ENCODE assay signal across 15 cellular contexts in the genomic region with DNA sequence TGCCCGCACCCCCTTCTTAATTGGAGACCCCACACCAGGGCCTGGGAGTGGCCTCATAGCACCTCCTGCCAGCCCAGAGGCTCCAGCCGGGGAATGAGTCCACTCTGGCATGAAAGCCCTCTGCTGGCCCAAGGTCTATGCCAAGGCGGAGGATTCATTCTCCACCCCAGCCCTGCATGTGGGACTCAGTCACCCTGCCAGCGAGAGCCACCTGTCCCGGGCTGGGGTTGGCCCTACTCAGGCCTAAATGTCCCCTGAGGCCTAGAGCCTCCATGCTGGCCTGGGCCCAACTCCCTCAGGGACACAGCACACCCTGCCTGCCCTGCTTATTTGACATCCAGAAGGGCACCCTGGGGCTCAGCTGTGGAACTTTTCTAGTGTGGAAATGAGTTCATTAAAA. TPM values are rescaled to one million over a fixed set of nuclear protein-coding genes. Genes with fewer than 3 reads are reported as not detected.
DNase-seq lines count a peak whose midpoint lies in the region; ATAC-seq and TF ChIP-seq lines count a peak whose summit lies in the region.
"Had no signal": no experiment of that assay in that cellular context is flagged by ENCODE, and none has a peak within 500 bp of the region (broad histone marks: within the 10 kb centered on the region; RNA-seq: fewer than 3 reads in every experiment).

No MANE protein-coding gene starts in this region.

- CTCF ChIA-PET in WTC11 (lab: Charles Lee), result interaction anchor here (0.8 to 2.9 kb wide), 6 partner anchors 15 to 149 kb away, joined by 3 to 34 read pairs (median 6); no protein-coding TSS in a partner anchor

- H3K4me1 Mint-ChIP-seq in T-helper 2 cell treated with Interferon-gamma antibody and Interleukin-4, amounts not matched to agents 5 μg/mL and 100 μg/mL, for 36 hours (ENCODE audit: low read depth), result peaks cover 47% of the 10 kb centered on the region
- H3K4me1 Mint-ChIP-seq in WTC11, result peaks cover 23% of the 10 kb centered on the region

- H3K27ac ChIP-seq in heart left ventricle, result peak overlapping the region in 1 of 12 donors; percentile 1
- H3K27ac ChIP-seq in psoas muscle, result peak overlapping the region; percentile 73
- H3K27ac ChIP-seq in smooth muscle cell (ENCODE audit: low read depth), result no peak overlapping the region
- H3K27ac ChIP-seq: KMS-11, tibial artery had no signal

- H3K9me3 Mint-ChIP-seq in T-helper 2 cell treated with Interferon-gamma antibody and Interleukin-4, amounts not matched to agents 5 μg/mL and 100 μg/mL, for 36 hours, result no peaks in the 10 kb centered on the region
- H3K9me3 Mint-ChIP-seq in WTC11, result peaks cover 17% of the 10 kb centered on the region

- no peak for DNase-seq in T-helper 2 cell treated with Interferon-gamma antibody and Interleukin-4, amounts not matched to agents 5 μg/mL and 100 μg/mL, for 36 hours (ENCODE audit: low spot score)
- DNase-seq in T-helper 2 cell, result no peak
- no peak for DNase-seq in WTC11 (ENCODE audit: low spot score)
- DNase-seq in heart left ventricle, result peak in 2 of 5 donors; percentile 54 to 55
- DNase-seq in psoas muscle, result peak; percentile 80 to 90
- no peak for DNase-seq in EL
- DNase-seq in smooth muscle cell (lab: John Stamatoyannopoulos, UW; ENCODE audit: unreplicated experiment), result no peak
- DNase-seq: 8988T; activated CD8-positive, alpha-beta memory T cell treated with anti-CD3 and anti-CD28 coated beads, Interleukin-2, amount 50 U/mL, for 48 hours; DMS153; NCI-H146; NCI-H526 had no signal

- H3K4me2 ChIP-seq in smooth muscle cell, result no peak overlapping the region
- H3K4me2 ChIP-seq: KMS-11 had no signal

- no peak overlapping the region for H2AFZ ChIP-seq in smooth muscle cell (ENCODE audit: low read depth)

- H3F3A ChIP-seq in smooth muscle cell (ENCODE audit: low read depth), result no peaks in the 10 kb centered on the region

- H3K4me3 ChIP-seq in heart left ventricle, result no peak overlapping the region
- H3K4me3 ChIP-seq in psoas muscle, result no peak overlapping the region
- H3K4me3 ChIP-seq in smooth muscle cell, result no peak overlapping the region
- H3K4me3 ChIP-seq: tibial artery had no signal

- no peak for TF ChIP-seq POLR2A in heart left ventricle (IDR thresholded peaks at IDR 0.05)

- H4K20me1 ChIP-seq in smooth muscle cell (ENCODE audit: low read depth), result peaks cover 27% of the 10 kb centered on the region

- no peaks in the 10 kb centered on the region for H3K27me3 ChIP-seq in heart left ventricle
- H3K27me3 ChIP-seq in psoas muscle (ENCODE audit: insufficient read depth in 3 of 3, low read length in 2 of 3), result no peaks in the 10 kb centered on the region
- no peaks in the 10 kb centered on the region for H3K27me3 ChIP-seq in smooth muscle cell (ENCODE audit: low read depth)
- H3K27me3 ChIP-seq: tibial artery had no signal

- 80 to 92% (median 81%) methylated on average over 2 to 5 of the region's 5 CpGs for WGBS in heart left ventricle, 4 donors
- WGBS in psoas muscle, 3 donors, result 36 to 63% (median 39%) methylated on average over 4 to 5 of the region's 5 CpGs
- WGBS in smooth muscle cell (ENCODE audit: low lambda C conversion rate), result 94% methylated on average over 5 of the region's 5 CpGs

- H3K9ac ChIP-seq in smooth muscle cell (ENCODE audit: low read depth), result no peak overlapping the region
- H3K9ac ChIP-seq: KMS-11 had no signal

- H3K79me2 ChIP-seq in smooth muscle cell (ENCODE audit: low read depth), result peaks cover 34% of the 10 kb centered on the region

- no peaks in the 10 kb centered on the region for H3K9me3 ChIP-seq in heart left ventricle
- no peaks in the 10 kb centered on the region for H3K9me3 ChIP-seq in psoas muscle
- H3K9me3 ChIP-seq in smooth muscle cell (replicated peaks; ENCODE audit: low read depth), result no peaks in the 10 kb centered on the region
- H3K9me3 ChIP-seq: tibial artery had no signal

- POLR2A ChIA-PET in WTC11 (lab: Charles Lee), result no interaction called here

- H3K27me3 Mint-ChIP-seq in T-helper 2 cell treated with Interferon-gamma antibody and Interleukin-4, amounts not matched to agents 5 μg/mL and 100 μg/mL, for 36 hours (ENCODE audit: low read depth), result no peaks in the 10 kb centered on the region
- no peaks in the 10 kb centered on the region; the same call in 1 of the 2 replicates for H3K27me3 Mint-ChIP-seq in WTC11 (ENCODE audit: low read depth)

- intact Hi-C loops in heart left ventricle (cut with DNase I), result loop anchor here (1.0 to 10.0 kb wide), 9 partner anchors 148 to 386 kb away; partner anchors contain the start of genes POMT1 (in 2 of the 10) and UCK1 (in 1 of the 10)
- intact Hi-C loops in psoas muscle (cut with DNase I), result loop anchor here (1.0 to 10.0 kb wide), 5 partner anchors 84 to 396 kb away; no protein-coding TSS in a partner anchor

- peak overlapping the region; percentile 67 for H3K4me3 Mint-ChIP-seq in T-helper 2 cell treated with Interferon-gamma antibody and Interleukin-4, amounts not matched to agents 5 μg/mL and 100 μg/mL, for 36 hours
- H3K4me3 Mint-ChIP-seq in WTC11, result peak overlapping the region; percentile 61

- no peak for TF ChIP-seq CTCF in WTC11 (IDR thresholded peaks at IDR 0.05)
- no peak for TF ChIP-seq CTCF in heart left ventricle (IDR thresholded peaks at IDR 0.05)
- TF ChIP-seq CTCF in psoas muscle (IDR thresholded peaks at IDR 0.05), result peak; percentile 9
- no peak for TF ChIP-seq CTCF in smooth muscle cell (IDR thresholded peaks at IDR 0.05; ENCODE audit: borderline replicate concordance, insufficient read depth, poor library complexity, severe bottlenecking)

- ATAC-seq in WTC11 (no peak), heart left ventricle (peak; percentile 14 to 43 (median 34)), psoas muscle (peak; percentile 82 to 89 (median 86)), GM19463 (IDR thresholded peaks at IDR 0.05; ENCODE audit: unreplicated experiment) (no peak)

- no peak overlapping the region for H3K27ac Mint-ChIP-seq in T-helper 2 cell treated with Interferon-gamma antibody and Interleukin-4, amounts not matched to agents 5 μg/mL and 100 μg/mL, for 36 hours
- no peak overlapping the region for H3K27ac Mint-ChIP-seq in WTC11

- H3K36me3 ChIP-seq in heart left ventricle (no peaks in the 10 kb centered on the region), psoas muscle (ENCODE audit: insufficient read depth in 1 of 2, low read depth in 1 of 2) (no peaks in the 10 kb centered on the region), smooth muscle cell (ENCODE audit: low read depth) (no peaks in the 10 kb centered on the region)
- H3K36me3 ChIP-seq: tibial artery had no signal

- H3K4me1 ChIP-seq in heart left ventricle (peaks cover 3 to 47% (median 30%) of the 10 kb centered on the region in 12 donors), psoas muscle (peaks cover 39% of the 10 kb centered on the region), smooth muscle cell (ENCODE audit: low read depth) (peaks cover 7% of the 10 kb centered on the region)

- H3K36me3 Mint-ChIP-seq in T-helper 2 cell treated with Interferon-gamma antibody and Interleukin-4, amounts not matched to agents 5 μg/mL and 100 μg/mL, for 36 hours (ENCODE audit: low read depth), result peaks cover 18% of the 10 kb centered on the region
- no peaks in the 10 kb centered on the region for H3K36me3 Mint-ChIP-seq in WTC11

TF ChIP-seq in WTC11, 78 proteins besides CTCF, POLR2A, EP300 and RAD21:
- TF ChIP-seq, protein P1, sequence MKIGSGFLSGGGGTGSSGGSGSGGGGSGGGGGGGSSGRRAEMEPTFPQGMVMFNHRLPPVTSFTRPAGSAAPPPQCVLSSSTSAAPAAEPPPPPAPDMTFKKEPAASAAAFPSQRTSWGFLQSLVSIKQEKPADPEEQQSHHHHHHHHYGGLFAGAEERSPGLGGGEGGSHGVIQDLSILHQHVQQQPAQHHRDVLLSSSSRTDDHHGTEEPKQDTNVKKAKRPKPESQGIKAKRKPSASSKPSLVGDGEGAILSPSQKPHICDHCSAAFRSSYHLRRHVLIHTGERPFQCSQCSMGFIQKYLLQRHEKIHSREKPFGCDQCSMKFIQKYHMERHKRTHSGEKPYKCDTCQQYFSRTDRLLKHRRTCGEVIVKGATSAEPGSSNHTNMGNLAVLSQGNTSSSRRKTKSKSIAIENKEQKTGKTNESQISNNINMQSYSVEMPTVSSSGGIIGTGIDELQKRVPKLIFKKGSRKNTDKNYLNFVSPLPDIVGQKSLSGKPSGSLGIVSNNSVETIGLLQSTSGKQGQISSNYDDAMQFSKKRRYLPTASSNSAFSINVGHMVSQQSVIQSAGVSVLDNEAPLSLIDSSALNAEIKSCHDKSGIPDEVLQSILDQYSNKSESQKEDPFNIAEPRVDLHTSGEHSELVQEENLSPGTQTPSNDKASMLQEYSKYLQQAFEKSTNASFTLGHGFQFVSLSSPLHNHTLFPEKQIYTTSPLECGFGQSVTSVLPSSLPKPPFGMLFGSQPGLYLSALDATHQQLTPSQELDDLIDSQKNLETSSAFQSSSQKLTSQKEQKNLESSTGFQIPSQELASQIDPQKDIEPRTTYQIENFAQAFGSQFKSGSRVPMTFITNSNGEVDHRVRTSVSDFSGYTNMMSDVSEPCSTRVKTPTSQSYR (CRISPR knock-in tag; IDR thresholded peaks at IDR 0.05), result no peak
- TF ChIP-seq ZBTB21 (CRISPR knock-in tag; IDR thresholded peaks at IDR 0.05; ENCODE audit: borderline replicate concordance), result no peak
- TF ChIP-seq, protein P2, sequence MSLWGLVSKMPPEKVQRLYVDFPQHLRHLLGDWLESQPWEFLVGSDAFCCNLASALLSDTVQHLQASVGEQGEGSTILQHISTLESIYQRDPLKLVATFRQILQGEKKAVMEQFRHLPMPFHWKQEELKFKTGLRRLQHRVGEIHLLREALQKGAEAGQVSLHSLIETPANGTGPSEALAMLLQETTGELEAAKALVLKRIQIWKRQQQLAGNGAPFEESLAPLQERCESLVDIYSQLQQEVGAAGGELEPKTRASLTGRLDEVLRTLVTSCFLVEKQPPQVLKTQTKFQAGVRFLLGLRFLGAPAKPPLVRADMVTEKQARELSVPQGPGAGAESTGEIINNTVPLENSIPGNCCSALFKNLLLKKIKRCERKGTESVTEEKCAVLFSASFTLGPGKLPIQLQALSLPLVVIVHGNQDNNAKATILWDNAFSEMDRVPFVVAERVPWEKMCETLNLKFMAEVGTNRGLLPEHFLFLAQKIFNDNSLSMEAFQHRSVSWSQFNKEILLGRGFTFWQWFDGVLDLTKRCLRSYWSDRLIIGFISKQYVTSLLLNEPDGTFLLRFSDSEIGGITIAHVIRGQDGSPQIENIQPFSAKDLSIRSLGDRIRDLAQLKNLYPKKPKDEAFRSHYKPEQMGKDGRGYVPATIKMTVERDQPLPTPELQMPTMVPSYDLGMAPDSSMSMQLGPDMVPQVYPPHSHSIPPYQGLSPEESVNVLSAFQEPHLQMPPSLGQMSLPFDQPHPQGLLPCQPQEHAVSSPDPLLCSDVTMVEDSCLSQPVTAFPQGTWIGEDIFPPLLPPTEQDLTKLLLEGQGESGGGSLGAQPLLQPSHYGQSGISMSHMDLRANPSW (CRISPR knock-in tag; conservative IDR thresholded peaks at IDR 0.05; ENCODE audit: low read depth), result no peak
- TF ChIP-seq NFE2L1 (CRISPR knock-in tag; IDR thresholded peaks at IDR 0.05), result no peak

RNA-seq across cellular contexts. Expression of gene RAPGEF1, which starts 1.0 kb away (rescaled TPM):
- 57.9 to 66.2 TPM (median 65.7 TPM) in 3 replicates for total RNA-seq in WTC11 (2021)
- total RNA-seq in heart left ventricle, result 100 to 1,000 TPM in 7 of 9 donors, 10 to 100 TPM in 2; 81.9 to 161 (median 116) TPM
- 100 to 1,000 TPM in 1 of 2 donors, 10 to 100 TPM in 1; 50.6 to 114 TPM for polyA plus RNA-seq in heart left ventricle
- total RNA-seq in psoas muscle, result 100 to 1,000 TPM; 234 to 319 (median 272) TPM
- polyA plus RNA-seq in psoas muscle, result 100 to 1,000 TPM in 1 of 3 donors, 10 to 100 TPM in 2; 72.3 to 268 (median 93.1) TPM
- total RNA-seq in smooth muscle cell, result 15.3 and 17.8 TPM in 2 replicates
- polyA plus RNA-seq in smooth muscle cell, result 16.4 and 21.8 TPM in 2 replicates

Comparison
In these comparisons a context has a peak if more than half of its experiments do, and no peak if none do; other contexts are left out.
1. DNase-seq: peak in psoas muscle (2 of 2); none in T-helper 2 cell treated with Interferon-gamma antibody and Interleukin-4, amounts not matched to agents 5 μg/mL and 100 μg/mL, for 36 hours (single experiment), T-helper 2 cell (0 of 5), WTC11 (single experiment), EL (single experiment) and smooth muscle cell (single experiment).
2. ATAC-seq: peak in heart left ventricle (4 of 4) and psoas muscle (4 of 4); none in WTC11 (single experiment) and GM19463 (single experiment).